ENCODE assay signal across 8 cellular contexts in the genomic region with DNA sequence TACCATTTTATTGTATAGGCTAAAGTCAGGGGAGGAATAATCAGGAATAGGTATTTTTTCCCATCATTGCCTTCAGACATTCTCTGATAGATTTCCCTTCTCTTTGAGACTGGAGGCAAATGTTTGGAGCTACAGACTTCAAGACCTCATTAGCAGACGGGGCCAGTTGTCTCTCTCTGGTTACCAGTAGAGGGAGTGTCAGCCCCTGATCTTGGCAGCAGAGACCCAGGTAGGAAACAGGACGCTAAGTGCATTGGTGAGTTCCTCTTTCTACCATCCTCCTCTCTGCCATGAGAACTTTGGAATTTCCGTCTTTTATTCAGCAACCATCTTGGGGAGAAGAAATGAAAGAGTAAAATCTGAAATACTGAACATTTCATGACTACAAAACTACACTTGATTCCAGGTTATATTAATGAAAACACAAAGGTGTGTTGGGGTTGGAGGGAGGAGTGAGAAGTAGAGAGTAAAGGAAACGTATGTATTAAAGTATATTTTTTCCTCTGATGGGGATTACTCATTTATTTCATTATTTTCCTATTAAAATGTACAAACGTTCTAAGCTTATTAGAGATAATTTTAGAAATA.
A peak's percentile ranks its signal among the peaks of the same experiment; 100 is the strongest.
DNase-seq lines count a peak whose midpoint lies in the region; ATAC-seq, FAIRE-seq and TF ChIP-seq lines count a peak whose summit lies in the region.

No MANE protein-coding gene starts in this region.

- no peak overlapping the region for H3K9ac ChIP-seq in colonic mucosa (ENCODE audit: low read depth in 2 of 2, low read length in 2 of 2)
- H3K9ac ChIP-seq in trophoblast cell (ENCODE audit: low read length): no peak overlapping the region

- intact Hi-C loops in colonic mucosa (cut with DNase I) (no loop called here), tibial artery (cut with DNase I; ENCODE audit: low total_unique reads) (no loop called here)

- no peaks in the 10 kb centered on the region for H3K79me1 ChIP-seq in trophoblast cell (ENCODE audit: low read length)

- FAIRE-seq in GM19239 (lab: Jason Lieb, UNC): peak; percentile 76

- H3K14ac ChIP-seq in trophoblast cell (ENCODE audit: low read length): no peak overlapping the region

- H3K4me2 ChIP-seq in trophoblast cell (ENCODE audit: low read length): no peak overlapping the region

- no peak overlapping the region for H2AFZ ChIP-seq in trophoblast cell (ENCODE audit: insufficient read depth, low read length, poor library complexity)

- no peaks in the 10 kb centered on the region for H3K27me3 ChIP-seq in colonic mucosa
- no peaks in the 10 kb centered on the region for H3K27me3 ChIP-seq in trophoblast cell (ENCODE audit: insufficient read depth, low read length)
- H3K27me3 ChIP-seq in tibial nerve: no peaks in the 10 kb centered on the region
- H3K27me3 ChIP-seq in tibial artery: no peaks in the 10 kb centered on the region

- no peak overlapping the region for H3K4ac ChIP-seq in trophoblast cell (ENCODE audit: low read depth, low read length)

- no peaks in the 10 kb centered on the region for H3K4me1 ChIP-seq in colonic mucosa
- H3K4me1 ChIP-seq in trophoblast cell (ENCODE audit: control insufficient read depth in 1 of 2, insufficient read depth in 2 of 2, low read length in 2 of 2): no peaks in the 10 kb centered on the region
- H3K4me1 ChIP-seq in tibial nerve: no peaks in the 10 kb centered on the region
- no peaks in the 10 kb centered on the region for H3K4me1 ChIP-seq in tibial artery

- no peaks in the 10 kb centered on the region for H3K79me2 ChIP-seq in trophoblast cell (ENCODE audit: control insufficient read depth, insufficient read depth, low read length, poor library complexity)

- H4K12ac ChIP-seq in trophoblast cell (ENCODE audit: low read depth, low read length): no peak overlapping the region

- H4K8ac ChIP-seq in trophoblast cell (ENCODE audit: low read depth, low read length): no peak overlapping the region

- no peak for TF ChIP-seq POLR2A in tibial nerve (IDR thresholded peaks at IDR 0.05)

- peak; percentile 77 for ATAC-seq in HG03097 (IDR thresholded peaks at IDR 0.05; ENCODE audit: low FRiP score, unreplicated experiment)

- no peak overlapping the region for H3K23ac ChIP-seq in trophoblast cell (ENCODE audit: low read length)

- peak; percentile 15 for TF ChIP-seq CTCF in colonic mucosa (IDR thresholded peaks at IDR 0.05)
- peak in 2 of 5 experiments; percentile 17 to 49 for TF ChIP-seq CTCF in tibial nerve (IDR thresholded peaks at IDR 0.05)
- TF ChIP-seq CTCF in tibial artery (IDR thresholded peaks at IDR 0.05): no peak

- TF ChIP-seq EP300 in tibial nerve (IDR thresholded peaks at IDR 0.05): no peak

- 100% methylated on average over 1 of the region's 5 CpGs for WGBS in trophoblast cell (ENCODE audit: extremely low coverage, insufficient coverage, insufficient read length)
- WGBS in tibial nerve, 2 donors: 43 to 57% methylated on average over 5 of the region's 5 CpGs

- no peak overlapping the region for H2BK12ac ChIP-seq in trophoblast cell (ENCODE audit: low read length)

- DNase-seq in D341Med (ENCODE audit: low spot score): peak; percentile 63
- DNase-seq in GM19239 (ENCODE audit: insufficient read length, low spot score): peak; percentile 9
- peak; percentile 47 to 79 for DNase-seq in NCI-H524 (lab: John Stamatoyannopoulos, UW)
- peak; percentile 21 for DNase-seq in colonic mucosa
- peak; percentile 30 to 60 for DNase-seq in trophoblast cell
- DNase-seq in tibial nerve (ENCODE audit: low spot score in 2 of 2): no peak
- DNase-seq in tibial artery: no peak

- H4K91ac ChIP-seq in trophoblast cell (ENCODE audit: low read depth, low read length): no peak overlapping the region

- no peaks in the 10 kb centered on the region for H3K9me3 ChIP-seq in colonic mucosa
- no peaks in the 10 kb centered on the region for H3K9me3 ChIP-seq in trophoblast cell (ENCODE audit: insufficient read depth, low read depth, low read length)
- H3K9me3 ChIP-seq in tibial nerve: no peaks in the 10 kb centered on the region
- no peaks in the 10 kb centered on the region for H3K9me3 ChIP-seq in tibial artery

- H3K36me3 ChIP-seq in colonic mucosa: no peaks in the 10 kb centered on the region
- no peaks in the 10 kb centered on the region for H3K36me3 ChIP-seq in trophoblast cell (ENCODE audit: control insufficient read depth in 1 of 2, insufficient read depth in 2 of 2, low read length in 2 of 2)
- H3K36me3 ChIP-seq in tibial nerve: no peaks in the 10 kb centered on the region
- H3K36me3 ChIP-seq in tibial artery: no peaks in the 10 kb centered on the region

- no peak overlapping the region for H3K18ac ChIP-seq in trophoblast cell (ENCODE audit: low read length)

- no peak overlapping the region for H2BK5ac ChIP-seq in trophoblast cell (ENCODE audit: low read depth, low read length, poor library complexity)

- no peak overlapping the region for H2BK120ac ChIP-seq in trophoblast cell (ENCODE audit: insufficient read depth, low read length, poor library complexity)

- H3K27ac ChIP-seq in colonic mucosa (no peak overlapping the region), trophoblast cell (ENCODE audit: low read depth, low read length) (no peak overlapping the region), tibial nerve (no peak overlapping the region), tibial artery (no peak overlapping the region)

- no peak overlapping the region for H3K4me3 ChIP-seq in colonic mucosa
- H3K4me3 ChIP-seq in trophoblast cell (ENCODE audit: low read depth, low read length): no peak overlapping the region
- H3K4me3 ChIP-seq in tibial nerve: no peak overlapping the region
- H3K4me3 ChIP-seq in tibial artery: no peak overlapping the region

- no peak overlapping the region for H2AK5ac ChIP-seq in trophoblast cell (ENCODE audit: low read length)

Comparison
In these comparisons a context has a peak if more than half of its experiments do, and no peak if none do; other contexts are left out.
1. DNase-seq: peak in D341Med (single experiment), GM19239 (single experiment), NCI-H524 (2 of 2), colonic mucosa (single experiment) and trophoblast cell (2 of 2); none in tibial nerve (0 of 2) and tibial artery (0 of 2).